ENCODE assay signal across 1 cellular context in genomic region chr7:42237162-42237821, GRCh38.
TF ChIP-seq lines count a peak whose summit lies in the region.

TSS of gene GLI3 (minus strand) at chr7:42237209. CDS start at chr7:42223253, 13,956 bp downstream.

TF ChIP-seq in HepG2, 621 proteins besides CTCF, POLR2A, EP300 and RAD21 (continued from another document):
- TF ChIP-seq BATF2 (CRISPR knock-in tag; IDR thresholded peaks at IDR 0.05) (no peak), ZNF564 (CRISPR knock-in tag; IDR thresholded peaks at IDR 0.05) (no peak), CREM (IDR thresholded peaks at IDR 0.05) (no peak), CREM (CRISPR knock-in tag; IDR thresholded peaks at IDR 0.05) (no peak), SIX4 (CRISPR knock-in tag; IDR thresholded peaks at IDR 0.05) (peak; percentile 74; the same call in 1 of the 2 replicates), SRY (CRISPR knock-in tag; IDR thresholded peaks at IDR 0.05) (no peak)
